In the genomic region with DNA sequence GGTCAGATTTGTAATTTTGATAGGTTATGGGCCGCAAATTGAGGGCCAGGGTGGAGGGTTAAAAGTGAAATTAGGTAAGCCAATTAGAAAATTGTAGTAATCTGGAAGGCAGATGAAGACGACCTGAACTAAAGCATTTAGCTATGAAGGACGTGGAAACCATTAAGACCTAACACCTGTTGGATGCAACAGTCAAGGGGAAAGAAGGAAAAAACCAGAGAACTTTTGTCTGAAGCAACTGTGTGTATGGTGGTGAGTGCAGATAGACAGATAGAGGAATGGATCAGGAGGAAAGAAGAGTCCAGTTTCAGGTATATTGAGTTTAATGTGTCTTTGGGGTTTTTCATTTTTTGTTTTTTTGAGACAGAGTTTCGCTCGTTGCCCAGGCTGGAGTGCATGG, we compare ENCODE assay signal across 2 cellular contexts.
TF ChIP-seq lines count a peak whose summit lies in the region.

No MANE protein-coding gene starts in this region.

TF ChIP-seq in A549, 52 proteins besides CTCF, POLR2A, EP300 and RAD21 (continued from another document):
- TF ChIP-seq, protein P1, sequence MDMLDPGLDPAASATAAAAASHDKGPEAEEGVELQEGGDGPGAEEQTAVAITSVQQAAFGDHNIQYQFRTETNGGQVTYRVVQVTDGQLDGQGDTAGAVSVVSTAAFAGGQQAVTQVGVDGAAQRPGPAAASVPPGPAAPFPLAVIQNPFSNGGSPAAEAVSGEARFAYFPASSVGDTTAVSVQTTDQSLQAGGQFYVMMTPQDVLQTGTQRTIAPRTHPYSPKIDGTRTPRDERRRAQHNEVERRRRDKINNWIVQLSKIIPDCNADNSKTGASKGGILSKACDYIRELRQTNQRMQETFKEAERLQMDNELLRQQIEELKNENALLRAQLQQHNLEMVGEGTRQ (IDR thresholded peaks at IDR 0.05), result no peak
- TF ChIP-seq, protein P2, sequence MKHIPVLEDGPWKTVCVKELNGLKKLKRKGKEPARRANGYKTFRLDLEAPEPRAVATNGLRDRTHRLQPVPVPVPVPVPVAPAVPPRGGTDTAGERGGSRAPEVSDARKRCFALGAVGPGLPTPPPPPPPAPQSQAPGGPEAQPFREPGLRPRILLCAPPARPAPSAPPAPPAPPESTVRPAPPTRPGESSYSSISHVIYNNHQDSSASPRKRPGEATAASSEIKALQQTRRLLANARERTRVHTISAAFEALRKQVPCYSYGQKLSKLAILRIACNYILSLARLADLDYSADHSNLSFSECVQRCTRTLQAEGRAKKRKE (CRISPR knock-in tag; IDR thresholded peaks at IDR 0.05; ENCODE audit: low read depth), result no peak
- TF ChIP-seq NR3C1 (IDR thresholded peaks at IDR 0.05) (no peak), ZFP36 (IDR thresholded peaks at IDR 0.05; ENCODE audit: borderline replicate concordance, partially characterized antibody) (no peak), HEYL (CRISPR knock-in tag; IDR thresholded peaks at IDR 0.05) (no peak), HOXA7 (CRISPR knock-in tag; IDR thresholded peaks at IDR 0.05) (no peak), RCOR1 (IDR thresholded peaks at IDR 0.05; ENCODE audit: low read depth, low read length) (no peak), FOSL2 (IDR thresholded peaks at IDR 0.05) (no peak), FOSL2 (CRISPR knock-in tag; IDR thresholded peaks at IDR 0.05) (no peak), GATA3 (IDR thresholded peaks at IDR 0.05; ENCODE audit: borderline replicate concordance) (no peak), KDM1A (IDR thresholded peaks at IDR 0.05; ENCODE audit: low read depth) (no peak), MAFK (IDR thresholded peaks at IDR 0.05; ENCODE audit: partially characterized antibody) (no peak), EHF (CRISPR knock-in tag; IDR thresholded peaks at IDR 0.05) (no peak)
- TF ChIP-seq, protein P3, sequence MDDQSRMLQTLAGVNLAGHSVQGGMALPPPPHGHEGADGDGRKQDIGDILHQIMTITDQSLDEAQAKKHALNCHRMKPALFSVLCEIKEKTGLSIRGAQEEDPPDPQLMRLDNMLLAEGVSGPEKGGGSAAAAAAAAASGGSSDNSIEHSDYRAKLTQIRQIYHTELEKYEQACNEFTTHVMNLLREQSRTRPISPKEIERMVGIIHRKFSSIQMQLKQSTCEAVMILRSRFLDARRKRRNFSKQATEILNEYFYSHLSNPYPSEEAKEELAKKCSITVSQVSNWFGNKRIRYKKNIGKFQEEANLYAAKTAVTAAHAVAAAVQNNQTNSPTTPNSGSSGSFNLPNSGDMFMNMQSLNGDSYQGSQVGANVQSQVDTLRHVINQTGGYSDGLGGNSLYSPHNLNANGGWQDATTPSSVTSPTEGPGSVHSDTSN (IDR thresholded peaks at IDR 0.05), result no peak

TF ChIP-seq in HEK293, 187 proteins besides CTCF, POLR2A, EP300 and RAD21 (continued from another document):
- TF ChIP-seq, protein P4, sequence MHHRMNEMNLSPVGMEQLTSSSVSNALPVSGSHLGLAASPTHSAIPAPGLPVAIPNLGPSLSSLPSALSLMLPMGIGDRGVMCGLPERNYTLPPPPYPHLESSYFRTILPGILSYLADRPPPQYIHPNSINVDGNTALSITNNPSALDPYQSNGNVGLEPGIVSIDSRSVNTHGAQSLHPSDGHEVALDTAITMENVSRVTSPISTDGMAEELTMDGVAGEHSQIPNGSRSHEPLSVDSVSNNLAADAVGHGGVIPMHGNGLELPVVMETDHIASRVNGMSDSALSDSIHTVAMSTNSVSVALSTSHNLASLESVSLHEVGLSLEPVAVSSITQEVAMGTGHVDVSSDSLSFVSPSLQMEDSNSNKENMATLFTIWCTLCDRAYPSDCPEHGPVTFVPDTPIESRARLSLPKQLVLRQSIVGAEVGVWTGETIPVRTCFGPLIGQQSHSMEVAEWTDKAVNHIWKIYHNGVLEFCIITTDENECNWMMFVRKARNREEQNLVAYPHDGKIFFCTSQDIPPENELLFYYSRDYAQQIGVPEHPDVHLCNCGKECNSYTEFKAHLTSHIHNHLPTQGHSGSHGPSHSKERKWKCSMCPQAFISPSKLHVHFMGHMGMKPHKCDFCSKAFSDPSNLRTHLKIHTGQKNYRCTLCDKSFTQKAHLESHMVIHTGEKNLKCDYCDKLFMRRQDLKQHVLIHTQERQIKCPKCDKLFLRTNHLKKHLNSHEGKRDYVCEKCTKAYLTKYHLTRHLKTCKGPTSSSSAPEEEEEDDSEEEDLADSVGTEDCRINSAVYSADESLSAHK (tag by site-specific recombination; IDR thresholded peaks at IDR 0.05), result no peak
